ENCODE assay signal across 12 cellular contexts in the genomic region with DNA sequence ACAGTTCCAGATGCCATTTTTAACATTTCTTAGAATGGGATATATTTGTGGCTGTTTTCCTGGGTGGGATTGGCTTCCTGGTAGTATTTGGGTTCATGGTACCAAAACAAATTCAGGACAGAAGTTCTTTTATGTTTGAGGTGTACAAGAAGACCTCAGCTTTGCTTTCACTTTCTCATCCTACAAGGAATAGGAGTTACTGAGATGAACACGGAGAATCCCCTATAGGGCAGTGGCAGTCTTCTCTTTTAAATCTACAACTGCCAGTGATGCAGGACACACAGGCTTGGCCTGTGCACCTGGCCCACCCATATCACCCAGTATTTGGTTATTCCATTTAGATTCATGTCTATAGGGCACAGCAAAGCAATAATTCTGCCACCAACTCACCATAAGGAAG. TPM values are rescaled to one million over a fixed set of nuclear protein-coding genes. Genes with fewer than 3 reads are reported as not detected.
DNase-seq lines count a peak whose midpoint lies in the region; ATAC-seq and TF ChIP-seq lines count a peak whose summit lies in the region.
"Had no signal": no experiment of that assay in that cellular context is flagged by ENCODE, and none has a peak within 500 bp of the region (broad histone marks: within the 10 kb centered on the region; RNA-seq: fewer than 3 reads in every experiment).

No MANE protein-coding gene starts in this region.

- H3K27ac ChIP-seq in heart right ventricle: no peak overlapping the region
- H3K27ac ChIP-seq: HL-60 had no signal

- intact Hi-C loops in mucosa of descending colon (cut with DNase I, micrococcal nuclease) (no loop called here), heart right ventricle (cut with DNase I) (no loop called here)

- no peaks in the 10 kb centered on the region for H3K27me3 ChIP-seq in heart right ventricle

- H3K9me3 ChIP-seq in mucosa of descending colon (peaks cover 11% of the 10 kb centered on the region), heart right ventricle (peaks cover 0 to 36% (median 23%) of the 10 kb centered on the region in 11 donors)

- ATAC-seq in GM18858 (IDR thresholded peaks at IDR 0.05; ENCODE audit: unreplicated experiment): peak; percentile 74
- ATAC-seq in GM21381 (IDR thresholded peaks at IDR 0.05; ENCODE audit: unreplicated experiment): peak; percentile 83
- peak; percentile 73 for ATAC-seq in HG03097 (IDR thresholded peaks at IDR 0.05; ENCODE audit: low FRiP score, unreplicated experiment)
- ATAC-seq in mucosa of descending colon: peak; percentile 43
- no peak for ATAC-seq in heart right ventricle
- ATAC-seq: Right ventricle myocardium inferior had no signal

- DNase-seq in mucosa of descending colon (no peak), heart right ventricle (no peak)
- no peak for DNase-seq in activated CD4-positive, alpha-beta T cell treated with anti-CD3 and anti-CD28 coated beads, Interleukin-2, amount 50 U/mL, for 48 hours
- no peak for DNase-seq in stimulated activated CD4-positive, alpha-beta T cell treated with anti-CD3 and anti-CD28 coated beads, Interleukin-12 subunit alpha, Interleukin-12 subunit beta, amount 100 ng/mL, for 4 hours
- DNase-seq: EL, head of caudate nucleus, NCI-H1436 had no signal

- WGBS in heart right ventricle, 2 donors: 94 to 100% methylated on average over 1 of the region's 1 CpG

- H3K36me3 ChIP-seq in mucosa of descending colon (ENCODE audit: low read depth) (no peaks in the 10 kb centered on the region), heart right ventricle (peaks cover 0 to 43% (median 0%) of the 10 kb centered on the region in 9 donors)

- no peaks in the 10 kb centered on the region for H3K4me1 ChIP-seq in mucosa of descending colon (ENCODE audit: low read depth)
- peaks cover 0 to 11% (median 4%) of the 10 kb centered on the region in 9 donors for H3K4me1 ChIP-seq in heart right ventricle

- H3K4me3 ChIP-seq in mucosa of descending colon: no peak overlapping the region
- no peak overlapping the region for H3K4me3 ChIP-seq in heart right ventricle

- no peak for TF ChIP-seq CTCF in mucosa of descending colon (IDR thresholded peaks at IDR 0.05)
- TF ChIP-seq CTCF in heart right ventricle (IDR thresholded peaks at IDR 0.05): no peak

RNA-seq across cellular contexts. Expression of a gene that starts 35.2 kb away (rescaled TPM):
- total RNA-seq in mucosa of descending colon: 10 to 100 TPM; 10.8 to 18.4 (median 18.1) TPM
- total RNA-seq in heart right ventricle: 1 to 10 TPM; 2.9 to 6.6 (median 4.4) TPM
- 1 to 10 TPM; 1.3 to 1.7 TPM for polyA plus RNA-seq in heart right ventricle

Comparison
In these comparisons a context has a peak if more than half of its experiments do, and no peak if none do; other contexts are left out.
1. ATAC-seq: peak in GM18858 (single experiment), GM21381 (single experiment), HG03097 (single experiment) and mucosa of descending colon (single experiment); none in heart right ventricle (0 of 8).